Comparison of ENCODE assay signal across 4 cellular contexts in the genomic region with DNA sequence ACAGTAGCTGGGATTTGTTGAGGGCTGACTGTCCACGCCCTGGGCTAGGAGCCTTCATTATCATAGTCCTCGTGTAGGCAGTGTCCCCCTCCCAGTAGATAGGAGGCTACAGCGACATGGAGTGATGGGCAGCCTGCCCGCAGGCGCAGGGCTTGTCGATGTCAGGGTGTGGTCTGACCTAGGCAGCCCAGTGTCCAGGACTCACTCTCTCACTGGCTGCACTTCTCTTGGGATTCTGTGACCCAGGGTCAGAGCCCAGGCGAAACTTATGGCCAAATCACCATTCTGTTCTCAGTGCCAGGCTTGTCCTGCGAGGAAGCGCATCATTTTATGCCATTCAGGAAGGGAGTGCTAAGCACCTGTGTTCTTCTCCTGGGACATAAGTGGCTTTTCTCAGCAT.
"Had no signal": no experiment of that assay in that cellular context is flagged by ENCODE, and none has a peak within 500 bp of the region (broad histone marks: within the 10 kb centered on the region; RNA-seq: fewer than 3 reads in every experiment).

No MANE protein-coding gene starts in this region.

- H3K4me1 Mint-ChIP-seq: GM23338 had no signal

- H3K27ac Mint-ChIP-seq: GM23338, H9 had no signal

- DNase-seq: H9, HCEC 1CT, IMR-90 had no signal

- H3K4me3 Mint-ChIP-seq: GM23338, H9 had no signal
